In the genomic region with DNA sequence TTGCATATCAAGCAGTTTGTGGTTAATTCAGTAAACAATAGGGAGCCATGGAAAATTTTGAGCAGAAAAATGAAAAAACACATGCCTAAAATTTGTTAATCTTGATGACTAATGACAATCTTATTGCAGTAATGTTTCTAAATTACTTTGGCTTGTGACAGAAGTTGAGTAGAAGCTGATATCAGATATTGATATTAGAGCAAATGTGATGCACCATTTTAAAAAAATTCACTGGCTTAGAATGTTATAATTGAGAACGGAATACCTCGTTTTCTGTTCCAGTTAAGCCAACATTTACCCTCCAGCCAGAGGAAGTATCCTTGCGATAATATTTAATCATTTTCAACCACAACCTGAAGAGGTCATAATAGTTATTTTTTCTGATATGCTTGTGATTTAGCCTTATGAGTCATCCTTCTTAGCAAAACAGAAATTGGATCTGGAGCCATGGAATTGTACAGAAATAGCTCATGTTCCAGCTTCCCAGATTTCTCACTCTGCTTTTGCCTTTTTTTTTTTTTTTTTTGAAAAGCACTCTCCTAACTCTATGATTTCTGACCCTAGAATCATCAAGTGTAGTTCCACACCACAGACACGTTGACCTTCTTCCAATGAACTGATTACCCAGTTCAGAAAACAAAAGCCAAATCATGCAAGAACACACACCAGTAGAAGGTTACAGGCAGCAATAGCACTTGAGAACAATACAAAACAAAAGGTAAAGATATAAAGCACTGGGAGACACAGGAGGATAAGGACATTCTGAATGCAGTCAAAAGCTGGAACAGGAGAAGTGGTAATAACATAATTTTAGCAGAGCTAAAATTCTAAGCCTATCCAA, we compare ENCODE assay signal across 10 cellular contexts.
DNase-seq lines count a peak whose midpoint lies in the region; ATAC-seq and TF ChIP-seq lines count a peak whose summit lies in the region.
"Had no signal": no experiment of that assay in that cellular context is flagged by ENCODE, and none has a peak within 500 bp of the region (broad histone marks: within the 10 kb centered on the region; RNA-seq: fewer than 3 reads in every experiment).

No MANE protein-coding gene starts in this region.

- TF ChIP-seq CTCF in Caco-2 (IDR thresholded peaks at IDR 0.05; ENCODE audit: insufficient read depth in 1 of 2, low read depth in 1 of 2, low read length in 1 of 2, severe bottlenecking in 1 of 2, unreplicated experiment in 1 of 2) (no peak), PC-3 (conservative IDR thresholded peaks at IDR 0.05; ENCODE audit: low read depth, low read length) (no peak), fibroblast of lung (conservative IDR thresholded peaks at IDR 0.05 in 1 of 2, IDR thresholded peaks at IDR 0.05 in 1 of 2; ENCODE audit: low read depth in 1 of 2, low read length in 2 of 2) (no peak), GM13977 (IDR thresholded peaks at IDR 0.05; ENCODE audit: extremely low read depth, insufficient read depth, missing control alignments) (no peak)

- H3K9me2 ChIP-seq in PC-3 (replicated peaks; ENCODE audit: low read length) = no peaks in the 10 kb centered on the region

- ATAC-seq in PC-3 = peak; percentile 69
- no peak for ATAC-seq in HG03196 (IDR thresholded peaks at IDR 0.05; ENCODE audit: unreplicated experiment)
- ATAC-seq: activated T-cell treated with anti-CD3 and anti-CD28 coated beads, Interleukin-2, amount 50 U/mL, for 4 hours had no signal

- H3K4me3 ChIP-seq in Caco-2 (ENCODE audit: low read depth, low read length) (no peak overlapping the region), PC-3 (ENCODE audit: low read length) (no peak overlapping the region), fibroblast of lung (replicated peaks in 1 of 4; ENCODE audit: control extremely low read depth in 1 of 4, insufficient read depth in 1 of 4, low read depth in 3 of 4, low read length in 4 of 4) (no peak overlapping the region)

- in situ Hi-C loops in GM13977 (cut with MboI; ENCODE audit: low pct_unique_long_range_greater_than_20kb, low sequenced_read_pairs, unreplicated experiment) = no loop called here

- no peaks in the 10 kb centered on the region for H3F3A ChIP-seq in PC-3 (ENCODE audit: low read length, unreplicated experiment)

- CTCF ChIA-PET in Caco-2 (lab: Charles Lee) = no interaction called here
- CTCF ChIA-PET in PC-3 (lab: Charles Lee) = interaction anchor here (0.6 kb wide), 3 partner anchors 127 to 309 kb away, joined by 3 to 10 read pairs (median 3); no protein-coding TSS in a partner anchor

- POLR2A ChIA-PET in Caco-2 (lab: Charles Lee) = no interaction called here
- POLR2A ChIA-PET in PC-3 (lab: Charles Lee; ENCODE audit: unreplicated experiment) = interaction anchor here (0.6 to 0.7 kb wide), 3 partner anchors 76 to 179 kb away, joined by 3 to 8 read pairs (median 3); no protein-coding TSS in a partner anchor

- BruUV-seq in Caco-2 (replicated peaks; lab: Mats Ljungman, UMichigan) = no TSS peak
- BruUV-seq in PC-3 (replicated peaks; lab: Mats Ljungman, UMichigan) = no TSS peak

- H2AFZ ChIP-seq in PC-3 (ENCODE audit: low read length) = no peak overlapping the region
- no peak overlapping the region for H2AFZ ChIP-seq in fibroblast of lung (ENCODE audit: low read length)

- H3K4me1 ChIP-seq in Caco-2 = peaks cover 25% of the 10 kb centered on the region
- H3K4me1 ChIP-seq in PC-3 (ENCODE audit: insufficient read depth, low read length) = peaks cover 12% of the 10 kb centered on the region
- peaks cover 14% of the 10 kb centered on the region for H3K4me1 ChIP-seq in fibroblast of lung (ENCODE audit: control insufficient read depth, extremely low read depth, insufficient read depth, low read length)

- H3K27ac ChIP-seq in PC-3 (ENCODE audit: low read length) (no peak overlapping the region), fibroblast of lung (ENCODE audit: insufficient read depth, low read length) (no peak overlapping the region)

- H3K4me3 Mint-ChIP-seq in Caco-2 (ENCODE audit: unreplicated experiment) = no peak overlapping the region
- H3K4me3 Mint-ChIP-seq: activated T-cell treated with anti-CD3 and anti-CD28 coated beads, Interleukin-2, amount 50 U/mL, for 4 hours had no signal

- intact Hi-C loops in Caco-2 (cut with micrococcal nuclease; ENCODE audit: unreplicated experiment) = no loop called here
- intact Hi-C loops in PC-3 (cut with micrococcal nuclease) = no loop called here

- no peaks in the 10 kb centered on the region for H3K79me2 ChIP-seq in PC-3 (ENCODE audit: low read length)
- H3K79me2 ChIP-seq in fibroblast of lung (ENCODE audit: control insufficient read depth, insufficient read depth, low read length) = no peaks in the 10 kb centered on the region

- H3K9me3 Mint-ChIP-seq in Caco-2 (ENCODE audit: unreplicated experiment) = no peaks in the 10 kb centered on the region
- H3K9me3 Mint-ChIP-seq: activated T-cell treated with anti-CD3 and anti-CD28 coated beads, Interleukin-2, amount 50 U/mL, for 4 hours had no signal

- no peaks in the 10 kb centered on the region for H3K27me3 Mint-ChIP-seq in Caco-2 (ENCODE audit: insufficient read depth, unreplicated experiment)

- no peaks in the 10 kb centered on the region for H3K36me3 Mint-ChIP-seq in Caco-2 (ENCODE audit: insufficient read depth, unreplicated experiment)

- H4K20me1 ChIP-seq in PC-3 (ENCODE audit: low read length) = no peaks in the 10 kb centered on the region
- H4K20me1 ChIP-seq in fibroblast of lung (ENCODE audit: control insufficient read depth, extremely low read depth, insufficient read depth, low read length) = no peaks in the 10 kb centered on the region

- H3K27me3 ChIP-seq in Caco-2 (replicated peaks; ENCODE audit: control insufficient read depth, insufficient read depth, low read length) = no peaks in the 10 kb centered on the region
- H3K27me3 ChIP-seq in PC-3 (ENCODE audit: low read length) = peaks cover 21% of the 10 kb centered on the region
- no peaks in the 10 kb centered on the region for H3K27me3 ChIP-seq in fibroblast of lung (ENCODE audit: control insufficient read depth, insufficient read depth, low read length)

- H3K4me1 Mint-ChIP-seq in Caco-2 (ENCODE audit: low read depth, unreplicated experiment) = peaks cover 19% of the 10 kb centered on the region

- H3K4me2 ChIP-seq in PC-3 (ENCODE audit: low read length) (peak overlapping the region; percentile 21; the same call in 1 of the 2 replicates), fibroblast of lung (ENCODE audit: extremely low read depth, insufficient read depth, low read length) (peak overlapping the region; percentile 52)

- H3K9ac ChIP-seq in PC-3 (ENCODE audit: low read length) (no peak overlapping the region), fibroblast of lung (ENCODE audit: insufficient read depth, low read length) (no peak overlapping the region)

- peak overlapping the region; percentile 34 for H3K27ac Mint-ChIP-seq in Caco-2 (ENCODE audit: unreplicated experiment)

- DNase-seq in Caco-2 (no peak), PC-3 (peak; percentile 52), fibroblast of lung (ENCODE audit: low read depth in 2 of 2) (peak; percentile 86 to 90), pons (ENCODE audit: low spot score) (peak; percentile 28), GM13977 (ENCODE audit: low spot score) (no peak), OCI-M1 (lab: John Stamatoyannopoulos, UW) (no peak)
- DNase-seq in stimulated activated CD4-positive, alpha-beta T cell treated with anti-CD3 and anti-CD28 coated beads, Interleukin-2, amount 100 ng/mL, for 48 hours = no peak
- DNase-seq: activated T-cell treated with anti-CD3 and anti-CD28 coated beads, Interleukin-2, amount 50 U/mL, for 4 hours; NCI-H146 had no signal

- no peaks in the 10 kb centered on the region for H3K36me3 ChIP-seq in Caco-2 (ENCODE audit: control insufficient read depth, insufficient read depth, low read length)
- no peaks in the 10 kb centered on the region for H3K36me3 ChIP-seq in PC-3 (ENCODE audit: low read depth, low read length)
- H3K36me3 ChIP-seq in fibroblast of lung (ENCODE audit: control insufficient read depth, insufficient read depth, low read length) = no peaks in the 10 kb centered on the region

- H3K9me3 ChIP-seq in Caco-2 (no peaks in the 10 kb centered on the region), PC-3 (ENCODE audit: low read length) (no peaks in the 10 kb centered on the region), fibroblast of lung (ENCODE audit: control insufficient read depth, insufficient read depth, low read depth, low read length) (no peaks in the 10 kb centered on the region)

Comparison
In these comparisons a context has a peak if more than half of its experiments do, and no peak if none do; other contexts are left out.
1. DNase-seq: peak in PC-3 (single experiment), fibroblast of lung (2 of 2) and pons (single experiment); none in Caco-2 (0 of 2), stimulated activated CD4-positive, alpha-beta T cell treated with anti-CD3 and anti-CD28 coated beads, Interleukin-2, amount 100 ng/mL, for 48 hours (0 of 2), GM13977 (single experiment) and OCI-M1 (single experiment).